Comparison of ENCODE assay signal across 8 cellular contexts in genomic region chr2:75465317-75465998, GRCh38.
A peak's percentile ranks its signal among the peaks of the same experiment; 100 is the strongest.
DNase-seq lines count a peak whose midpoint lies in the region; ATAC-seq, FAIRE-seq and TF ChIP-seq lines count a peak whose summit lies in the region.

No MANE protein-coding gene starts in this region.

- intact Hi-C loops in IMR-90 (cut with micrococcal nuclease) = loop anchor here (1.0 to 5.0 kb wide), 4 partner anchors 48 to 163 kb away; partner anchors contain the start of gene EVA1A
- intact Hi-C loops in HepG2 (cut with micrococcal nuclease; ENCODE audit: unreplicated experiment) = loop anchor here (2.0 kb wide), 1 partner anchor 57 kb away; no protein-coding TSS in a partner anchor

- H3K36me3 ChIP-seq in IMR-90 (ENCODE audit: control insufficient read depth, insufficient read depth, low read length) (no peaks in the 10 kb centered on the region), HepG2 (replicated peaks in 1 of 2; ENCODE audit: control insufficient read depth in 1 of 2, insufficient read depth in 2 of 2, low read length in 2 of 2) (no peaks in the 10 kb centered on the region)

- no peak overlapping the region for H3K23ac ChIP-seq in IMR-90 (ENCODE audit: low read depth, low read length)

- H2AK9ac ChIP-seq in IMR-90 (replicated peaks; ENCODE audit: low read depth, low read length, poor library complexity) = no peak overlapping the region

- H2BK5ac ChIP-seq in IMR-90 (ENCODE audit: low read depth, low read length, poor library complexity, severe bottlenecking) = no peak overlapping the region

- CTCF ChIA-PET in IMR-90 (lab: Yijun Ruan, JAX) (interaction anchor here (0.6 to 5.5 kb wide), 20 partner anchors 12 to 170 kb away, joined by 3 to 36 read pairs (median 4); no protein-coding TSS in a partner anchor), HepG2 (lab: Yijun Ruan, JAX; ENCODE audit: low intra/inter-chr PET ratio, low total read pairs) (interaction anchor here (1.7 to 5.8 kb wide), 4 partner anchors 16 to 162 kb away, joined by 3 to 144 read pairs (median 52); no protein-coding TSS in a partner anchor)

- dilution Hi-C loops in IMR-90 (cut with HindIII; ENCODE audit: low sequenced_read_pairs, unreplicated experiment) = loop anchor here (25.0 kb wide), 1 partner anchor 172 kb away; the partner anchor contains the start of gene MRPL19

- POLR2A ChIA-PET in IMR-90 (lab: Charles Lee; ENCODE audit: unreplicated experiment) = no interaction called here
- POLR2A ChIA-PET in HepG2 (lab: Yijun Ruan, JAX) = interaction anchor here (0.8 to 3.4 kb wide), 10 partner anchors 52 to 181 kb away, joined by 3 to 15 read pairs (median 4); partner anchors contain the start of gene MRPL19

- no peaks in the 10 kb centered on the region for H3K36me3 Mint-ChIP-seq in activated T-cell treated with anti-CD3 and anti-CD28 coated beads, Interleukin-2, amount 50 U/mL, for 72 hours (ENCODE audit: insufficient read depth in 2 of 2)

- H3K4ac ChIP-seq in IMR-90 (ENCODE audit: low read depth, low read length) = no peak overlapping the region

- no peak overlapping the region for H3K56ac ChIP-seq in IMR-90 (ENCODE audit: extremely low read depth, insufficient read depth, low read length)

- H3K27ac Mint-ChIP-seq in activated T-cell treated with anti-CD3 and anti-CD28 coated beads, Interleukin-2, amount 50 U/mL, for 72 hours = no peak overlapping the region

- no peak overlapping the region for H3K4me3 ChIP-seq in IMR-90 (ENCODE audit: insufficient read depth, low read depth, low read length)
- H3K4me3 ChIP-seq in astrocyte of the spinal cord (ENCODE audit: low read depth, low read length) = no peak overlapping the region
- H3K4me3 ChIP-seq in HepG2 (replicated peaks in 1 of 3; ENCODE audit: insufficient read depth in 1 of 3, low read depth in 2 of 3, low read length in 3 of 3) = no peak overlapping the region

- WGBS in IMR-90 (ENCODE audit: extremely low coverage in 2 of 2, insufficient read length in 1 of 2), 2 experiments = no CpG with 5 or more reads among the region's 1 CpG
- 13% methylated on average over 1 of the region's 1 CpG for WGBS in HepG2 (ENCODE audit: low lambda C conversion rate)

- FAIRE-seq in HepG2 (lab: Jason Lieb, UNC) = peak; percentile 15

- H3K4me2 ChIP-seq in IMR-90 (ENCODE audit: low read depth, low read length) = no peak overlapping the region
- no peak overlapping the region for H3K4me2 ChIP-seq in HepG2 (ENCODE audit: low read depth, low read length)

- H3K9me3 Mint-ChIP-seq in activated T-cell treated with anti-CD3 and anti-CD28 coated beads, Interleukin-2, amount 50 U/mL, for 72 hours = no peaks in the 10 kb centered on the region

- no peak overlapping the region for H3K4me3 Mint-ChIP-seq in activated T-cell treated with anti-CD3 and anti-CD28 coated beads, Interleukin-2, amount 50 U/mL, for 72 hours

- H4K8ac ChIP-seq in IMR-90 (ENCODE audit: low read depth in 2 of 2, low read length in 2 of 2) = no peak overlapping the region

- H3K27me3 Mint-ChIP-seq in activated T-cell treated with anti-CD3 and anti-CD28 coated beads, Interleukin-2, amount 50 U/mL, for 72 hours (ENCODE audit: low read depth) = peaks cover 49% of the 10 kb centered on the region

- H3K4me1 Mint-ChIP-seq in activated T-cell treated with anti-CD3 and anti-CD28 coated beads, Interleukin-2, amount 50 U/mL, for 72 hours (ENCODE audit: low read depth) = no peaks in the 10 kb centered on the region

- H3K4me1 ChIP-seq in IMR-90 (ENCODE audit: control insufficient read depth, insufficient read depth, low read length) (no peaks in the 10 kb centered on the region), HepG2 (ENCODE audit: insufficient read depth, low read length) (peaks cover 31% of the 10 kb centered on the region)

- peak; percentile 79 for TF ChIP-seq RAD21 in IMR-90 (IDR thresholded peaks at IDR 0.05; ENCODE audit: low read length)
- peak; percentile 79 for TF ChIP-seq RAD21 in HepG2 (CRISPR knock-in tag; IDR thresholded peaks at IDR 0.05)

- TF ChIP-seq POLR2A in IMR-90 (IDR thresholded peaks at IDR 0.05; ENCODE audit: low read depth, low read length) = no peak
- no peak for TF ChIP-seq POLR2A in HepG2 (IDR thresholded peaks at IDR 0.05; ENCODE audit: insufficient read depth in 1 of 2, low read depth in 2 of 2, low read length in 2 of 2)

- no peak overlapping the region for H2AK5ac ChIP-seq in IMR-90 (ENCODE audit: low read depth, low read length)

- peak; percentile 55 for DNase-seq in DMS153 (lab: John Stamatoyannopoulos, UW)
- peak; percentile 55 for DNase-seq in IMR-90
- DNase-seq in astrocyte of the spinal cord (ENCODE audit: low read depth, low spot score) = peak; percentile 57
- DNase-seq in HepG2 (ENCODE audit: low spot score) = peak; percentile 61
- DNase-seq in activated T-cell treated with anti-CD3 and anti-CD28 coated beads, Interleukin-2, amount 50 U/mL, for 72 hours = no peak
- DNase-seq in T-helper 2 cell = no peak

- ATAC-seq in IMR-90 (ENCODE audit: low read depth) (peak; percentile 63), HepG2 (peak; percentile 88), GM21367 (IDR thresholded peaks at IDR 0.05; ENCODE audit: unreplicated experiment) (no peak), GM21423 (IDR thresholded peaks at IDR 0.05; ENCODE audit: unreplicated experiment) (no peak)
- no peak for ATAC-seq in activated T-cell treated with anti-CD3 and anti-CD28 coated beads, Interleukin-2, amount 50 U/mL, for 72 hours (replicated peaks in 1 of 2)

- H3K27ac ChIP-seq in IMR-90 (ENCODE audit: insufficient read depth, low read length) (no peak overlapping the region), HepG2 (ENCODE audit: extremely low read length, insufficient read depth, low read length) (no peak overlapping the region)

- no peaks in the 10 kb centered on the region for H3K79me2 ChIP-seq in HepG2 (ENCODE audit: insufficient read depth, low read length)

- no peak overlapping the region for H3K14ac ChIP-seq in IMR-90 (replicated peaks; ENCODE audit: low read depth, low read length)

- H3K9ac ChIP-seq in IMR-90 (ENCODE audit: low read depth, low read length) = no peak overlapping the region
- no peak overlapping the region for H3K9ac ChIP-seq in HepG2 (ENCODE audit: insufficient read depth, low read depth, low read length)

- H2BK120ac ChIP-seq in IMR-90 (ENCODE audit: low read depth, low read length) = no peak overlapping the region

- no peaks in the 10 kb centered on the region for H3K79me1 ChIP-seq in IMR-90 (ENCODE audit: low read depth in 1 of 2, low read length in 2 of 2)

- no TSS peak for BruUV-seq in IMR-90 (replicated peaks; lab: Mats Ljungman, UMichigan)
- no TSS peak for BruUV-seq in HepG2 (replicated peaks; lab: Mats Ljungman, UMichigan)

- no peak overlapping the region for H2BK20ac ChIP-seq in IMR-90 (ENCODE audit: low read depth, low read length)

- no peak for TF ChIP-seq EP300 in HepG2 (IDR thresholded peaks at IDR 0.05; ENCODE audit: low read depth in 2 of 2, low read length in 2 of 2)
- no peak for TF ChIP-seq EP300 in HepG2 (CRISPR knock-in tag; IDR thresholded peaks at IDR 0.05; ENCODE audit: borderline replicate concordance)

- no peaks in the 10 kb centered on the region for H3K9me1 ChIP-seq in IMR-90 (ENCODE audit: insufficient read depth, low read length)

- H2AFZ ChIP-seq in IMR-90 (replicated peaks; ENCODE audit: low read length, poor library complexity) (no peak overlapping the region), HepG2 (ENCODE audit: low read length) (no peak overlapping the region)

- H4K20me1 ChIP-seq in IMR-90 (ENCODE audit: insufficient read depth, low read length) (no peaks in the 10 kb centered on the region), HepG2 (ENCODE audit: insufficient read depth, low read length) (no peaks in the 10 kb centered on the region)

- H4K5ac ChIP-seq in IMR-90 (ENCODE audit: low read depth, low read length) = no peak overlapping the region

- no peak overlapping the region for H3K18ac ChIP-seq in IMR-90 (ENCODE audit: low read depth, low read length)

- TF ChIP-seq CTCF in IMR-90 (conservative IDR thresholded peaks at IDR 0.05; ENCODE audit: low read depth, low read length) (peak; percentile 71), astrocyte of the spinal cord (IDR thresholded peaks at IDR 0.05; ENCODE audit: low read depth, low read length) (peak; percentile 80), HepG2 (CRISPR knock-in tag; IDR thresholded peaks at IDR 0.05) (peak; percentile 90)

- H3K27me3 ChIP-seq in IMR-90 (ENCODE audit: control insufficient read depth, insufficient read depth, low read length) (peaks cover 23% of the 10 kb centered on the region), HepG2 (ENCODE audit: control insufficient read depth in 1 of 2, insufficient read depth in 2 of 2, low read length in 2 of 2) (no peaks in the 10 kb centered on the region)

- no peak overlapping the region for H4K91ac ChIP-seq in IMR-90 (ENCODE audit: insufficient read depth, low read depth, low read length)

- in situ Hi-C loops in IMR-90 (cut with MboI; ENCODE audit: low sequenced_read_pairs) (loop anchor here (5.0 kb wide), 1 partner anchor 142 kb away; no protein-coding TSS in a partner anchor), astrocyte of the spinal cord (cut with HindIII; ENCODE audit: low sequenced_read_pairs) (no loop called here), HepG2 (cut with HindIII; ENCODE audit: extremely low pct_ligation_motif_present, low pct_unique_long_range_greater_than_20kb) (loop anchor here (5.0 kb wide), 1 partner anchor 142 kb away; no protein-coding TSS in a partner anchor)

- H2BK15ac ChIP-seq in IMR-90 (ENCODE audit: low read depth, low read length) = no peak overlapping the region

- H3K9me3 ChIP-seq in IMR-90 (ENCODE audit: control insufficient read depth, insufficient read depth, low read length) = no peaks in the 10 kb centered on the region
- H3K9me3 ChIP-seq in HepG2 (ENCODE audit: low read length) = no peaks in the 10 kb centered on the region

TF ChIP-seq in IMR-90, 13 proteins besides CTCF, POLR2A, EP300 and RAD21:
- peak; percentile 66 for TF ChIP-seq SMC3 (IDR thresholded peaks at IDR 0.05; ENCODE audit: low read depth, low read length)
- TF ChIP-seq CEBPB (IDR thresholded peaks at IDR 0.05; ENCODE audit: low read depth, low read length) = no peak

TF ChIP-seq in HepG2, 621 proteins besides CTCF, POLR2A, EP300 and RAD21 (continues in another document):
- TF ChIP-seq ZNF674 (CRISPR knock-in tag; IDR thresholded peaks at IDR 0.05; ENCODE audit: low read depth) (no peak), JUN (CRISPR knock-in tag; IDR thresholded peaks at IDR 0.05) (no peak), ZNF138 (CRISPR knock-in tag; IDR thresholded peaks at IDR 0.05; ENCODE audit: low read depth) (no peak), CBFB (CRISPR knock-in tag; IDR thresholded peaks at IDR 0.05) (no peak), SOX6 (IDR thresholded peaks at IDR 0.05) (no peak), SOX6 (CRISPR knock-in tag; IDR thresholded peaks at IDR 0.05) (0 out of 2 replicates have a peak, but pooled peaks have one; percentile 1)

Comparison
In these comparisons a context has a peak if more than half of its experiments do, and no peak if none do; other contexts are left out.
1. DNase-seq: peak in DMS153 (single experiment), IMR-90 (single experiment), astrocyte of the spinal cord (single experiment) and HepG2 (single experiment); none in activated T-cell treated with anti-CD3 and anti-CD28 coated beads, Interleukin-2, amount 50 U/mL, for 72 hours (0 of 2) and T-helper 2 cell (0 of 5).
2. ATAC-seq: peak in IMR-90 (single experiment) and HepG2 (single experiment); none in activated T-cell treated with anti-CD3 and anti-CD28 coated beads, Interleukin-2, amount 50 U/mL, for 72 hours (0 of 2), GM21367 (single experiment) and GM21423 (single experiment).
3. Peak in every context shown above with its lines, with median percentiles within 50 percentile points of each other: CTCF ChIP-seq.